In the genomic region with DNA sequence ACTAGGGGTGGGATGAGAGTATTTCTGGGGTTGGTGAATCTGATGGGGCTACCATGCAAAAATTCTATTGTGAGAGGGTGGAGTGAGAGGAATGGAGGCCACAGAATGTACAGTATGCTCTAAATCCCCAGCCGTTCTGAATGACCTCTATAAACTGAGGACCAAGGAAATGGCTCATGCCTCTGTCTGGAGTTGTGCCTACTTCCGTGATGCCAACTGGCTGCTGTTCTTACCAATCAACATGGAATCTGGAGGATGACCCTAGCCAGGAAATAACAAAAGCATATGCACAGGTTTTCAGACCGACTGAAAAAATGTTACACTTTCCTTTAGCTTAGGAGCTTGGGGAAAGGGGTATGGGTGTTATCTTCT, we compare ENCODE assay signal across 19 cellular contexts. TPM values are rescaled to one million over a fixed set of nuclear protein-coding genes. Genes with fewer than 3 reads are reported as not detected.
"Had no signal": no experiment of that assay in that cellular context is flagged by ENCODE, and none has a peak within 500 bp of the region (broad histone marks: within the 10 kb centered on the region; RNA-seq: fewer than 3 reads in every experiment).

No MANE protein-coding gene starts in this region.

- H3K27ac ChIP-seq: ascending aorta, epithelial cell of prostate, prostate gland, spleen, thoracic aorta had no signal

- H3K9me3 ChIP-seq: ascending aorta, prostate gland, spleen, thoracic aorta had no signal

- H3K36me3 ChIP-seq: ascending aorta, prostate gland, spleen, thoracic aorta had no signal

- DNase-seq: activated CD4-positive, alpha-beta T cell treated with anti-CD3 and anti-CD28 coated beads for 1 hour; activated CD4-positive, alpha-beta T cell treated with anti-CD3 and anti-CD28 coated beads, Interleukin-2, amount 50 U/mL, for 4 hours; activated naive CD4-positive, alpha-beta T cell treated with Interleukin-2 at 50 U/mL for 16 hours; dermis blood vessel endothelial cell; effector memory CD8-positive, alpha-beta T cell; midbrain; naive thymus-derived CD4-positive, alpha-beta T cell; right cardiac atrium; spleen; T-helper 1 cell; T1000 had no signal

- H3K4me3 ChIP-seq: ascending aorta, lung, prostate gland, spleen, thoracic aorta had no signal

- H3K9me3 Mint-ChIP-seq: activated T-helper 17 cell treated with anti-CD3 and anti-CD28 coated beads, Interleukin-2, amount 50 U/mL, for 72 hours; effector memory CD8-positive, alpha-beta T cell had no signal

- H3K4me1 ChIP-seq: ascending aorta, prostate gland, spleen had no signal

- H3K27ac Mint-ChIP-seq: activated T-helper 17 cell treated with anti-CD3 and anti-CD28 coated beads, Interleukin-2, amount 50 U/mL, for 72 hours; effector memory CD8-positive, alpha-beta T cell; naive thymus-derived CD4-positive, alpha-beta T cell had no signal

- H3K27me3 ChIP-seq: ascending aorta, spleen had no signal

- H3K4me3 Mint-ChIP-seq: activated T-helper 17 cell treated with anti-CD3 and anti-CD28 coated beads, Interleukin-2, amount 50 U/mL, for 72 hours; effector memory CD8-positive, alpha-beta T cell; naive thymus-derived CD4-positive, alpha-beta T cell had no signal

- H3K4me1 Mint-ChIP-seq: activated T-helper 17 cell treated with anti-CD3 and anti-CD28 coated beads, Interleukin-2, amount 50 U/mL, for 72 hours; naive thymus-derived CD4-positive, alpha-beta T cell had no signal

- H3K36me3 Mint-ChIP-seq: naive thymus-derived CD4-positive, alpha-beta T cell had no signal

RNA-seq across cellular contexts. Expression of a gene that starts 20.0 kb away (rescaled TPM):
- total RNA-seq: activated T-helper 17 cell treated with anti-CD3 and anti-CD28 coated beads, Interleukin-2, amount 50 U/mL, for 72 hours; ascending aorta; chondrocyte; dermis blood vessel endothelial cell; naive thymus-derived CD4-positive, alpha-beta T cell; prostate gland; spleen had no signal
- polyA plus RNA-seq: lung; naive thymus-derived CD4-positive, alpha-beta T cell; right cardiac atrium; spleen; urinary bladder had no signal
